8 cellular contexts compared by ENCODE assay signal in the genomic region with DNA sequence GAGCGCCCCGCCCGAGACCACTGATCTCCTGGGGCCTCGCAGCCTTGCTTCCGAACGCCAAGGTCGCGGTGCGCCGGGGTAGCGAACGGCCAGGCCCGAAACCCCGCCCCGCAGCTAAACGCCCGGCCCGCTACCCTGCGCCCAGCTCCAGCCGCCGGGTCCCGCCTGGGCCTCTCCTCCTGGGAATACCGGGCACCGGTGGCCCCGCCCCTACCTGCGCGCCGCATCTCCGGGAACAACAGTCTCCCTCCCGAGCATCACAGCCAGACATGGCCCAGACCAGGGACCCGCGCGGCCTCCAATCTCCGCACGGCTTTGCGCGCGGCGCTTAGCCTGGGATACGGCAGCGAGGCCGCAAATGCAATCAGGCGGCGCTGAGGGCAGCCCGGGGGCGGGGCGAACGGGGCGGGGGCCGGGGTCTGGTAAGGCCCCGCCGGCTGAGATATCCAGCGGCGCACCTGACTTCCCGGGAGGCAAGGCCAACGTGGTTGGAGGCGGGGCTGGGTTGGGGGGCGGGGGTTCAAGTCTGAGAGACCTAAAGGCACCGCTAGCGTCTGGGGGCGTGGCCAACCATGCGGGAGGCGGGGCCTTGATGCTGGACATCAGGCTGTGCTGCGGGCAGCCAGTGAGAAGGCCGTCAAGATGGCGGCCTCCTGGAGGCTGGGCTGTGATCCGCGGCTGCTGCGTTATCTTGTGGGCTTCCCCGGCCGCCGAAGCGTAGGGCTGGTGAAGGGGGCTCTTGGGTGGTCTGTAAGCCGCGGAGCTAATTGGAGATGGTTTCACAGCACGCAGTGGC. TPM values are rescaled to one million over a fixed set of nuclear protein-coding genes. Genes with fewer than 3 reads are reported as not detected.
DNase-seq lines count a peak whose midpoint lies in the region; ATAC-seq and TF ChIP-seq lines count a peak whose summit lies in the region.

Gene APIP, minus strand, starts transcription at position 366 of the 796 bp plus-strand sequence. Its CDS starts 95 bp downstream, at position 271.
Gene PDHX, plus strand, starts transcription at position 605 of the 796 bp plus-strand sequence. Its CDS starts 38 bp downstream, at position 643.

- no peaks in the 10 kb centered on the region for H3K36me3 ChIP-seq in lung (ENCODE audit: control insufficient read depth in 2 of 2, insufficient read depth in 2 of 2, low read length in 2 of 2)

- DNase-seq in COLO829 (ENCODE audit: low spot score) = peak; percentile 100
- DNase-seq in HT-29 (ENCODE audit: low spot score) = peak; percentile 100
- DNase-seq in NK-92 treated with Interleukin-12 subunit alpha and Interleukin-12 subunit beta, amount 100 ng/mL, for 24 hours (lab: John Stamatoyannopoulos, UW) = peak; percentile 99
- peak; percentile 99 for DNase-seq in activated CD8-positive, alpha-beta memory T cell treated with anti-CD3 and anti-CD28 coated beads for 24 hours
- DNase-seq in effector CD4-positive, alpha-beta T cell = peak; percentile 92
- peak; percentile 100 for DNase-seq in lung (ENCODE audit: low spot score)
- DNase-seq in stimulated activated CD4-positive, alpha-beta T cell treated with anti-CD3 and anti-CD28 coated beads, TNF-alpha, amount 100 ng/mL, for 24 hours (ENCODE audit: low read depth in 3 of 3) = peak; percentile 93 to 100 (median 96)

- 0 to 1% methylated on average over 75 to 76 of the region's 76 CpGs for WGBS in lung, 2 donors

- peak within 1 kb of the TSS; percentile 74 to 99 for H3K27ac ChIP-seq in lung (ENCODE audit: low read depth in 1 of 2, low read length in 1 of 2)

- H3K27me3 ChIP-seq in lung (ENCODE audit: control insufficient read depth, insufficient read depth) = no peaks in the 10 kb centered on the region

- no peak for TF ChIP-seq CTCF in lung (IDR thresholded peaks at IDR 0.05; ENCODE audit: control extremely low read depth, extremely low read depth)

- H3K4me3 ChIP-seq in lung = peak within 1 kb of the TSS; percentile 94

- peaks cover 2 to 20% of the 10 kb centered on the region in 2 donors for H3K4me1 ChIP-seq in lung (ENCODE audit: control insufficient read depth in 2 of 2, insufficient read depth in 2 of 2, low read length in 2 of 2)

- H3K9me3 ChIP-seq in lung (ENCODE audit: control insufficient read depth in 2 of 2, insufficient read depth in 1 of 2, low read length in 1 of 2) = no peaks in the 10 kb centered on the region

- ATAC-seq in GM21360 (IDR thresholded peaks at IDR 0.05; ENCODE audit: unreplicated experiment) = peak; percentile 92
- ATAC-seq in lung (ENCODE audit: insufficient read depth, low FRiP score) = peak; percentile 97

RNA-seq across cellular contexts. Expression of gene APIP, which starts in this region (rescaled TPM):
- 36.9 and 39.3 TPM in 2 replicates for total RNA-seq in HT-29 (2014; rRNA removed; shearing (Covaris generic))
- 10 to 100 TPM; 24.3 to 28.9 TPM for total RNA-seq in lung
- polyA plus RNA-seq in lung = 10 to 100 TPM; 21.7 to 27.8 TPM

RNA-seq across cellular contexts. Expression of gene PDHX, which starts in this region (rescaled TPM):
- total RNA-seq in HT-29 (2014; rRNA removed; shearing (Covaris generic)) = 23.2 and 27.3 TPM in 2 replicates
- 10 to 100 TPM; 27.5 to 37.5 TPM for total RNA-seq in lung
- polyA plus RNA-seq in lung = 10 to 100 TPM; 18.5 to 20.1 TPM

Comparison
In these comparisons a context has a peak if more than half of its experiments do, and no peak if none do; other contexts are left out.
1. Peak in every context shown above with its lines: DNase-seq, ATAC-seq, H3K4me3 ChIP-seq and H3K27ac ChIP-seq.